20 cellular contexts compared by ENCODE assay signal in genomic region chr7:99191869-99192596, GRCh38. TPM values are rescaled to one million over a fixed set of nuclear protein-coding genes. Genes with fewer than 3 reads are reported as not detected.
A peak's percentile ranks its signal among the peaks of the same experiment; 100 is the strongest.
DNase-seq lines count a peak whose midpoint lies in the region; ATAC-seq and TF ChIP-seq lines count a peak whose summit lies in the region.
"Had no signal": no experiment of that assay in that cellular context is flagged by ENCODE, and none has a peak within 500 bp of the region (broad histone marks: within the 10 kb centered on the region; RNA-seq: fewer than 3 reads in every experiment).

No MANE protein-coding gene starts in this region.

- no peaks in the 10 kb centered on the region for H3K36me3 ChIP-seq in mucosa of descending colon (ENCODE audit: low read depth)
- H3K36me3 ChIP-seq in H7 (replicated peaks; ENCODE audit: control insufficient read depth, insufficient read depth, low read length) = no peaks in the 10 kb centered on the region

- DNase-seq in mucosa of descending colon (no peak), H7 (no peak)
- DNase-seq in activated T-helper 1 cell treated with anti-CD3 and anti-CD28 coated beads, Interleukin-12 subunit alpha, Interleukin-12 subunit beta, Interleukin-2, Interleukin-4 antibody, amounts not matched to agents 30 ng/mL and 10 ng/mL and 1 ng/mL, durations not matched to agents 14 hours and 24 hours and 36 hours (ENCODE audit: low spot score) = no peak
- DNase-seq: COR-L47, HFFc6, NCI-H1930, NCI-H2171 had no signal

- H3K4me1 ChIP-seq in mucosa of descending colon (ENCODE audit: low read depth) = no peaks in the 10 kb centered on the region

- no peaks in the 10 kb centered on the region for H3K4me1 Mint-ChIP-seq in activated T-helper 1 cell treated with anti-CD3 and anti-CD28 coated beads, Interleukin-12 subunit alpha, Interleukin-12 subunit beta, Interleukin-2, Interleukin-4 antibody, amounts not matched to agents 30 ng/mL and 10 ng/mL and 1 ng/mL, durations not matched to agents 14 hours and 24 hours and 36 hours (ENCODE audit: low read depth)

- no peaks in the 10 kb centered on the region for H3K36me3 Mint-ChIP-seq in activated T-helper 1 cell treated with anti-CD3 and anti-CD28 coated beads, Interleukin-12 subunit alpha, Interleukin-12 subunit beta, Interleukin-2, Interleukin-4 antibody, amounts not matched to agents 30 ng/mL and 10 ng/mL and 1 ng/mL, durations not matched to agents 14 hours and 24 hours and 36 hours (ENCODE audit: low read depth)
- H3K36me3 Mint-ChIP-seq: CD14-positive monocyte had no signal

- intact Hi-C loops in mucosa of descending colon (cut with DNase I, micrococcal nuclease) = no loop called here
- intact Hi-C loops in activated T-helper 1 cell treated with anti-CD3 and anti-CD28 coated beads, Interleukin-12 subunit alpha, Interleukin-12 subunit beta, Interleukin-2, Interleukin-4 antibody, amounts not matched to agents 30 ng/mL and 10 ng/mL and 1 ng/mL, durations not matched to agents 14 hours and 24 hours and 36 hours (cut with micrococcal nuclease) = no loop called here

- ATAC-seq in GM18511 (IDR thresholded peaks at IDR 0.05; ENCODE audit: unreplicated experiment) = peak; percentile 61
- ATAC-seq in GM19463 (IDR thresholded peaks at IDR 0.05; ENCODE audit: unreplicated experiment) = peak; percentile 65
- ATAC-seq in HG02981 (IDR thresholded peaks at IDR 0.05; ENCODE audit: unreplicated experiment) = peak; percentile 74
- peak; percentile 52 for ATAC-seq in HG03571 (IDR thresholded peaks at IDR 0.05; ENCODE audit: unreplicated experiment)
- ATAC-seq in mucosa of descending colon = no peak
- no peak for ATAC-seq in HG03520 (IDR thresholded peaks at IDR 0.05; ENCODE audit: unreplicated experiment)
- ATAC-seq: Panc1, Right ventricle myocardium inferior, SK-N-SH treated with all-trans-retinoic acid at 6 μM for 48 hours had no signal

- H3K27me3 ChIP-seq in H7 (ENCODE audit: control insufficient read depth, insufficient read depth, low read length) = no peaks in the 10 kb centered on the region

- no peak for TF ChIP-seq CTCF in mucosa of descending colon (IDR thresholded peaks at IDR 0.05)

- H3K9me3 Mint-ChIP-seq in activated T-helper 1 cell treated with anti-CD3 and anti-CD28 coated beads, Interleukin-12 subunit alpha, Interleukin-12 subunit beta, Interleukin-2, Interleukin-4 antibody, amounts not matched to agents 30 ng/mL and 10 ng/mL and 1 ng/mL, durations not matched to agents 14 hours and 24 hours and 36 hours = peaks cover 5% of the 10 kb centered on the region

- no peaks in the 10 kb centered on the region for H3K27me3 Mint-ChIP-seq in activated T-helper 1 cell treated with anti-CD3 and anti-CD28 coated beads, Interleukin-12 subunit alpha, Interleukin-12 subunit beta, Interleukin-2, Interleukin-4 antibody, amounts not matched to agents 30 ng/mL and 10 ng/mL and 1 ng/mL, durations not matched to agents 14 hours and 24 hours and 36 hours (ENCODE audit: insufficient read depth)

- no peak overlapping the region for H3K4me3 Mint-ChIP-seq in activated T-helper 1 cell treated with anti-CD3 and anti-CD28 coated beads, Interleukin-12 subunit alpha, Interleukin-12 subunit beta, Interleukin-2, Interleukin-4 antibody, amounts not matched to agents 30 ng/mL and 10 ng/mL and 1 ng/mL, durations not matched to agents 14 hours and 24 hours and 36 hours
- H3K4me3 Mint-ChIP-seq: CD14-positive monocyte; HFFc6; IgD-negative memory B cell; T-helper 1 cell treated with Interleukin-12 subunit alpha and Interleukin-12 subunit beta and Interleukin-4 antibody, amounts not matched to agents 30 μg/mL and 1 μg/mL, for 36 hours had no signal

- H3K9me3 ChIP-seq in mucosa of descending colon = no peaks in the 10 kb centered on the region

- H3K27ac Mint-ChIP-seq in activated T-helper 1 cell treated with anti-CD3 and anti-CD28 coated beads, Interleukin-12 subunit alpha, Interleukin-12 subunit beta, Interleukin-2, Interleukin-4 antibody, amounts not matched to agents 30 ng/mL and 10 ng/mL and 1 ng/mL, durations not matched to agents 14 hours and 24 hours and 36 hours = no peak overlapping the region
- H3K27ac Mint-ChIP-seq: HFFc6; IgD-negative memory B cell; T-helper 1 cell treated with Interleukin-12 subunit alpha and Interleukin-12 subunit beta and Interleukin-4 antibody, amounts not matched to agents 30 μg/mL and 1 μg/mL, for 36 hours had no signal

- H3K4me3 ChIP-seq in mucosa of descending colon (no peak overlapping the region), H7 (ENCODE audit: insufficient read depth, low read depth, low read length) (no peak overlapping the region)

RNA-seq across cellular contexts. Expression of gene KPNA7, which starts 15.9 kb away (rescaled TPM):
- under 1 TPM; 0.16 to 0.43 (median 0.32) TPM for total RNA-seq in mucosa of descending colon
- 0.07 TPM in 1 of 2 replicates, not detected in the other for total RNA-seq in H7 (2014; rRNA removed; shearing (Covaris generic))
- total RNA-seq in activated T-helper 1 cell treated with anti-CD3 and anti-CD28 coated beads, Interleukin-12 subunit alpha, Interleukin-12 subunit beta, Interleukin-2, Interleukin-4 antibody, amounts not matched to agents 30 ng/mL and 10 ng/mL and 1 ng/mL, durations not matched to agents 14 hours and 24 hours and 36 hours = not detected in 2 replicates
- total RNA-seq: H1, HFFc6, LHCN-M2, Right ventricle myocardium inferior had no signal

RNA-seq across cellular contexts. Expression of gene SMURF1, which starts 48.1 kb away (rescaled TPM):
- 10 to 100 TPM; 28.4 to 36.0 (median 31.2) TPM for total RNA-seq in mucosa of descending colon
- 19.7 and 20.2 TPM in 2 replicates for total RNA-seq in H7 (2014; rRNA removed; shearing (Covaris generic))
- total RNA-seq in activated T-helper 1 cell treated with anti-CD3 and anti-CD28 coated beads, Interleukin-12 subunit alpha, Interleukin-12 subunit beta, Interleukin-2, Interleukin-4 antibody, amounts not matched to agents 30 ng/mL and 10 ng/mL and 1 ng/mL, durations not matched to agents 14 hours and 24 hours and 36 hours = 14.9 and 15.9 TPM in 2 replicates

Comparison
In these comparisons a context has a peak if more than half of its experiments do, and no peak if none do; other contexts are left out.
1. ATAC-seq: peak in GM18511 (single experiment), GM19463 (single experiment), HG02981 (single experiment) and HG03571 (single experiment); none in mucosa of descending colon (single experiment) and HG03520 (single experiment).